Comparison of ENCODE assay signal across 11 cellular contexts in genomic region chr17:81901167-81902022, GRCh38. TPM values are rescaled to one million over a fixed set of nuclear protein-coding genes. Genes with fewer than 3 reads are reported as not detected.
DNase-seq lines count a peak whose midpoint lies in the region; ATAC-seq, FAIRE-seq and TF ChIP-seq lines count a peak whose summit lies in the region.
"Had no signal": no experiment of that assay in that cellular context is flagged by ENCODE, and none has a peak within 500 bp of the region (broad histone marks: within the 10 kb centered on the region; RNA-seq: fewer than 3 reads in every experiment).

No MANE protein-coding gene starts in this region.

- ATAC-seq in A549 = no peak
- no peak for ATAC-seq in GM21528 (IDR thresholded peaks at IDR 0.05; ENCODE audit: low FRiP score, unreplicated experiment)
- ATAC-seq in HG03097 (IDR thresholded peaks at IDR 0.05; ENCODE audit: low FRiP score, unreplicated experiment) = no peak

- peak overlapping the region; percentile 66 for H3K4me3 Mint-ChIP-seq in nephron progenitor cell

- H3K9ac ChIP-seq in HUES6 (ENCODE audit: low read length) (peak overlapping the region; percentile 7), H1 (replicated peaks in 1 of 4; ENCODE audit: extremely low read depth in 1 of 4, low read depth in 3 of 4, low read length in 3 of 4) (no peak overlapping the region)

- POLR2A ChIA-PET in A549 (lab: Yijun Ruan, JAX) (no interaction called here), H1 (lab: Charles Lee; ENCODE audit: partially characterized antibody) (interaction anchor here (0.7 to 4.0 kb wide), 13 partner anchors 9 to 35 kb away, joined by 3 to 29 read pairs (median 5); partner anchors contain the start of genes ALYREF, ANAPC11, MAFG and PCYT2)

- peaks cover 2 to 10% of the 10 kb centered on the region in 2 experiments for H4K20me1 ChIP-seq in H1 (replicated peaks in 1 of 2; ENCODE audit: control insufficient read depth in 1 of 2, insufficient read depth in 2 of 2, low read length in 2 of 2)

- H3K79me2 ChIP-seq in H1 (ENCODE audit: control insufficient read depth in 1 of 2, insufficient read depth in 2 of 2, low read length in 2 of 2) = no peaks in the 10 kb centered on the region

- H2BK12ac ChIP-seq in H1 (ENCODE audit: low read depth, low read length) = no peak overlapping the region

- TF ChIP-seq CTCF in A549 (IDR thresholded peaks at IDR 0.05) = no peak
- no peak for TF ChIP-seq CTCF in H1 (IDR thresholded peaks at IDR 0.05; ENCODE audit: control extremely low read depth in 1 of 3, insufficient read depth in 1 of 3, low read depth in 1 of 3, low read length in 3 of 3)
- TF ChIP-seq CTCF in nephron progenitor cell (IDR thresholded peaks at IDR 0.05) = no peak

- FAIRE-seq in A549 (lab: Jason Lieb, UNC) = no peak
- no peak for FAIRE-seq in H1 (lab: Jason Lieb, UNC)
- FAIRE-seq: H54 had no signal

- H3K27me3 ChIP-seq in HUES6 (ENCODE audit: control insufficient read depth, insufficient read depth, low read length) (peaks cover 20% of the 10 kb centered on the region), H1 (replicated peaks in 1 of 4; ENCODE audit: control insufficient read depth in 3 of 4, extremely low read depth in 1 of 4, insufficient read depth in 3 of 4, low read length in 3 of 4) (peaks cover 0 to 22% (median 14%) of the 10 kb centered on the region in 4 experiments; a peak in 5 of 7 replicates)

- H3K18ac ChIP-seq in H1 (ENCODE audit: extremely low read depth, low read length) = no peak overlapping the region; the same call in 1 of the 2 replicates

- no peak overlapping the region for H3K23ac ChIP-seq in H1 (ENCODE audit: insufficient read length)

- peaks cover 60% of the 10 kb centered on the region for H3K36me3 ChIP-seq in HUES6 (ENCODE audit: control insufficient read depth, insufficient read depth, low read length)
- H3K36me3 ChIP-seq in H1 (ENCODE audit: control insufficient read depth in 2 of 4, insufficient read depth in 4 of 4, low read length in 3 of 4) = peaks cover 3 to 20% (median 9%) of the 10 kb centered on the region in 4 experiments; a peak in 6 of 8 replicates

- H3K9me3 Mint-ChIP-seq in nephron progenitor cell = no peaks in the 10 kb centered on the region

- DNase-seq in A549 (ENCODE audit: low read depth in 1 of 2, low spot score in 1 of 2) = no peak
- no peak for DNase-seq in H1 (ENCODE audit: low read depth in 1 of 2, low spot score in 2 of 2)
- DNase-seq in nephron progenitor cell = no peak
- DNase-seq in HCEC 1CT = no peak
- no peak for DNase-seq in posterior vena cava (ENCODE audit: low spot score)
- DNase-seq: activated T-cell treated with anti-CD3 and anti-CD28 coated beads, Interleukin-2, amount 50 U/mL, for 48 hours; COR-L47 had no signal

- H3K14ac ChIP-seq in H1 (ENCODE audit: insufficient read length) = no peak overlapping the region

- H4K91ac ChIP-seq in H1 (replicated peaks; ENCODE audit: insufficient read length, low read length) = no peak overlapping the region

- TF ChIP-seq POLR2A in A549 (IDR thresholded peaks at IDR 0.05; ENCODE audit: low read length) = no peak
- TF ChIP-seq POLR2A in H1 (IDR thresholded peaks at IDR 0.05; ENCODE audit: control extremely low read depth in 1 of 2, low read depth in 2 of 2, low read length in 2 of 2) = no peak

- intact Hi-C loops in posterior vena cava (cut with DNase I) = no loop called here

- H3K27me3 Mint-ChIP-seq in nephron progenitor cell (ENCODE audit: low read depth, poor library complexity) = peaks cover 23% of the 10 kb centered on the region

- peaks cover 34% of the 10 kb centered on the region for H3K4me1 ChIP-seq in A549
- H3K4me1 ChIP-seq in HUES6 (ENCODE audit: control insufficient read depth, insufficient read depth, low read length) = 0 out of 2 replicates have a peak, but pooled peaks cover 9% of the 10 kb centered on the region
- H3K4me1 ChIP-seq in H1 (replicated peaks in 1 of 4; ENCODE audit: control insufficient read depth in 3 of 4, insufficient read depth in 4 of 4, low read length in 3 of 4) = peaks cover 0 to 8% (median 2%) of the 10 kb centered on the region in 4 experiments; a peak in 3 of 7 replicates

- peaks cover 26% of the 10 kb centered on the region for H3K36me3 Mint-ChIP-seq in nephron progenitor cell (ENCODE audit: low read depth)

- no peak overlapping the region for H3K4me3 ChIP-seq in A549
- H3K4me3 ChIP-seq in HUES6 (ENCODE audit: low read depth, low read length) = peak overlapping the region; percentile 53
- H3K4me3 ChIP-seq in H1 (ENCODE audit: extremely low read depth in 1 of 4, insufficient read depth in 2 of 4, low read depth in 3 of 4, low read length in 4 of 4) = peak overlapping the region; percentile 19 to 61 (median 26); a peak in 6 of 8 replicates

- TF ChIP-seq EP300 in A549 (IDR thresholded peaks at IDR 0.05) (no peak), H1 (IDR thresholded peaks at IDR 0.05; ENCODE audit: borderline replicate concordance in 1 of 2, low read depth in 2 of 2, low read length in 2 of 2) (no peak)

- H3K4me2 ChIP-seq in A549 (no peak overlapping the region), H1 (ENCODE audit: insufficient read depth in 1 of 2, low read depth in 2 of 2, low read length in 2 of 2) (peak overlapping the region; percentile 63 to 86)

- H3K23me2 ChIP-seq in H1 (ENCODE audit: low read depth, low read length) = peaks cover 6% of the 10 kb centered on the region; the same call in 1 of the 2 replicates

- no peak overlapping the region for H4K5ac ChIP-seq in H1 (ENCODE audit: insufficient read length, low read depth, low read length)

- H2BK120ac ChIP-seq in H1 (replicated peaks; ENCODE audit: low read depth, low read length) = no peak overlapping the region

- no peak overlapping the region for H3K27ac ChIP-seq in A549
- H3K27ac ChIP-seq in HUES6 (ENCODE audit: low read depth, low read length) = no peak overlapping the region
- H3K27ac ChIP-seq in H1 (ENCODE audit: low read depth, low read length) = no peak overlapping the region

- H3K4me1 Mint-ChIP-seq in nephron progenitor cell = peaks cover 8% of the 10 kb centered on the region

- CTCF ChIA-PET in A549 (lab: Yijun Ruan, JAX) (interaction anchor here (0.6 to 1.3 kb wide), 5 partner anchors 26 to 787 kb away, joined by 3 to 8 read pairs (median 4); partner anchors contain the start of gene MAFG), H1 (lab: Charles Lee; ENCODE audit: partially characterized antibody) (interaction anchor here (0.7 to 2.7 kb wide), 2 partner anchors 20 to 32 kb away, joined by 3 to 10 read pairs; no protein-coding TSS in a partner anchor)

- no peak overlapping the region for H2BK20ac ChIP-seq in H1 (ENCODE audit: low read length)

- H3K56ac ChIP-seq in H1 (replicated peaks; ENCODE audit: insufficient read length, low read depth, low read length) = no peak overlapping the region

- no peaks in the 10 kb centered on the region for H3K9me3 ChIP-seq in A549
- no peaks in the 10 kb centered on the region for H3K9me3 ChIP-seq in HUES6 (ENCODE audit: control insufficient read depth, insufficient read depth, low read depth, low read length)
- no peaks in the 10 kb centered on the region for H3K9me3 ChIP-seq in H1 (ENCODE audit: insufficient read depth in 2 of 2, low read depth in 1 of 2, low read length in 1 of 2)

- H3K79me1 ChIP-seq in H1 (ENCODE audit: low read depth, low read length) = peaks cover 2% of the 10 kb centered on the region; the same call in 1 of the 2 replicates

- H2BK5ac ChIP-seq in H1 (ENCODE audit: low read depth, low read length) = no peak overlapping the region

- TF ChIP-seq RAD21 in A549 (conservative IDR thresholded peaks at IDR 0.05 in 1 of 2, IDR thresholded peaks at IDR 0.05 in 1 of 2) (no peak), H1 (IDR thresholded peaks at IDR 0.05 in 1 of 2, conservative IDR thresholded peaks at IDR 0.05 in 1 of 2; ENCODE audit: low read depth in 2 of 2, low read length in 2 of 2) (no peak)

- H2AFZ ChIP-seq in H1 (ENCODE audit: low read length) = no peak overlapping the region

- H2BK15ac ChIP-seq in H1 (ENCODE audit: low read length) = peak overlapping the region; percentile 18; the same call in 1 of the 2 replicates

- no peak overlapping the region for H4K8ac ChIP-seq in H1 (ENCODE audit: extremely low read depth, insufficient read depth, low read length)

- WGBS in A549 (ENCODE audit: missing lambda C conversion rate) = 96% methylated on average over 21 of the region's 21 CpGs
- 67% methylated on average over 16 of the region's 21 CpGs; no CpG with 5 or more reads in 1 of the 2 experiments for whole genome bisulfite sequencing in H1 (ENCODE audit: extremely low coverage in 1 of 2, insufficient coverage in 1 of 2, insufficient read length in 1 of 2, insufficient replicate concordance in 2 of 2, low coverage in 1 of 2, low lambda C conversion rate in 2 of 2, missing lambda C conversion rate in 1 of 2), 2 experiments

- H3K4ac ChIP-seq in H1 (replicated peaks; ENCODE audit: insufficient read length, low read depth, low read length) = no peak overlapping the region

- H3K27ac Mint-ChIP-seq in nephron progenitor cell = no peak overlapping the region

- no peak overlapping the region for H2AK5ac ChIP-seq in H1 (ENCODE audit: low read depth, low read length)

RNA-seq across cellular contexts. Expression of gene NPB, which starts 0.6 kb away (rescaled TPM):
- polyA plus RNA-seq in A549 (2011; rRNA removed) (0.34 and 0.41 TPM in 2 replicates), A549 (2017; fragmentation: RNase III; extraction: RNeasy Plus Mini Kit Qiagen cat#74134 plus additional on column Dnase treatment) (0.29 to 0.45 TPM (median 0.38 TPM) in 3 replicates), H1 (2011; rRNA removed) (2.5 and 3.9 TPM in 2 replicates)
- 0.41 and 0.48 TPM in 2 replicates for polyA plus RNA-seq in A549 (2012; cell fraction: cytosol; rRNA removed)
- polyA plus RNA-seq in A549 (2012; cell fraction: nucleus; rRNA removed) = 0.48 and 0.61 TPM in 2 replicates
- 0.78 and 1.1 TPM in 2 replicates for polyA minus RNA-seq in A549 (2011; rRNA and poly(A)+ RNA removed)
- total RNA-seq in H1 (2021; fragmentation: NEBNext Ultra II Directional; extraction: Animal tissue kit (Norgen Biotek cat#: 25700)) = 0.80 and 1.5 TPM in 2 replicates
- polyA plus RNA-seq in H1 (2011; cell fraction: cytosol; rRNA removed) = 1.6 TPM
- polyA plus RNA-seq in H1 (2011; cell fraction: nucleus; rRNA removed) = 1.5 TPM
- 0.48 to 0.69 TPM (median 0.53 TPM) in 3 of 4 replicates, not detected in the other for polyA plus RNA-seq in H1 (2012, experiment 1 of 2)
- 0.91 TPM for polyA plus RNA-seq in H1 (2012, experiment 2 of 2)
- polyA plus RNA-seq in H1 (2013, experiment 1 of 2) = 1.6 TPM
- 1.3 TPM for polyA plus RNA-seq in H1 (2013, experiment 2 of 2)
- 0.80 and 1.0 TPM in 2 replicates for polyA minus RNA-seq in H1 (2011; rRNA and poly(A)+ RNA removed)
- polyA minus RNA-seq in H1 (2011; cell fraction: cytosol; rRNA and poly(A)+ RNA removed) = not detected
- polyA minus RNA-seq in H1 (2011; cell fraction: nucleus; rRNA and poly(A)+ RNA removed) = 3.9 TPM
- total RNA-seq in posterior vena cava = under 1 TPM; 0.29 to 0.46 TPM

RNA-seq across cellular contexts. Expression of gene PCYT2, which starts 9.8 kb away (rescaled TPM):
- 7.1 and 7.7 TPM in 2 replicates for polyA plus RNA-seq in A549 (2011; rRNA removed)
- polyA plus RNA-seq in A549 (2012; cell fraction: cytosol; rRNA removed) = 16.6 and 20.5 TPM in 2 replicates
- 39.2 and 46.7 TPM in 2 replicates for polyA plus RNA-seq in A549 (2012; cell fraction: nucleus; rRNA removed)
- polyA plus RNA-seq in A549 (2017; fragmentation: RNase III; extraction: RNeasy Plus Mini Kit Qiagen cat#74134 plus additional on column Dnase treatment) = 14.8 to 17.0 TPM (median 16.3 TPM) in 3 replicates
- 12.4 and 13.8 TPM in 2 replicates for polyA minus RNA-seq in A549 (2011; rRNA and poly(A)+ RNA removed)
- 29.9 and 31.0 TPM in 2 replicates for total RNA-seq in H1 (2021; fragmentation: NEBNext Ultra II Directional; extraction: Animal tissue kit (Norgen Biotek cat#: 25700))
- polyA plus RNA-seq in H1 (2011; rRNA removed) = 31.3 and 37.7 TPM in 2 replicates
- polyA plus RNA-seq in H1 (2011; cell fraction: cytosol; rRNA removed) = 42.9 TPM
- 82.5 TPM for polyA plus RNA-seq in H1 (2011; cell fraction: nucleus; rRNA removed)
- 19.0 to 35.2 TPM (median 29.2 TPM) in 4 replicates for polyA plus RNA-seq in H1 (2012, experiment 1 of 2)
- polyA plus RNA-seq in H1 (2012, experiment 2 of 2) = 29.9 TPM
- polyA plus RNA-seq in H1 (2013, experiment 1 of 2) = 20.7 TPM
- polyA plus RNA-seq in H1 (2013, experiment 2 of 2) = 19.4 TPM
- 22.7 and 29.5 TPM in 2 replicates for polyA minus RNA-seq in H1 (2011; rRNA and poly(A)+ RNA removed)
- polyA minus RNA-seq in H1 (2011; cell fraction: cytosol; rRNA and poly(A)+ RNA removed) = 17.1 TPM
- polyA minus RNA-seq in H1 (2011; cell fraction: nucleus; rRNA and poly(A)+ RNA removed) = 46.4 TPM
- total RNA-seq in posterior vena cava = 10 to 100 TPM in 1 of 2 donors, 1 to 10 TPM in 1; 8.7 to 14.9 TPM

RNA-seq across cellular contexts. Expression of gene ANAPC11, which starts 9.9 kb away (rescaled TPM):
- polyA plus RNA-seq in A549 (2011; rRNA removed) (351 and 428 TPM in 2 replicates), A549 (2017; fragmentation: RNase III; extraction: RNeasy Plus Mini Kit Qiagen cat#74134 plus additional on column Dnase treatment) (352 to 382 TPM (median 377 TPM) in 3 replicates), H1 (2011; rRNA removed) (963 and 1,221 TPM in 2 replicates)
- polyA plus RNA-seq in A549 (2012; cell fraction: cytosol; rRNA removed) = 1,168 and 1,461 TPM in 2 replicates
- polyA plus RNA-seq in A549 (2012; cell fraction: nucleus; rRNA removed) = 941 and 1,063 TPM in 2 replicates
- polyA minus RNA-seq in A549 (2011; rRNA and poly(A)+ RNA removed) = 55.5 and 82.6 TPM in 2 replicates
- 176 and 182 TPM in 2 replicates for total RNA-seq in H1 (2021; fragmentation: NEBNext Ultra II Directional; extraction: Animal tissue kit (Norgen Biotek cat#: 25700))
- 794 TPM for polyA plus RNA-seq in H1 (2011; cell fraction: cytosol; rRNA removed)
- polyA plus RNA-seq in H1 (2011; cell fraction: nucleus; rRNA removed) = 457 TPM
- polyA plus RNA-seq in H1 (2012, experiment 1 of 2) = 143 to 393 TPM (median 335 TPM) in 4 replicates
- 515 TPM for polyA plus RNA-seq in H1 (2012, experiment 2 of 2)
- polyA plus RNA-seq in H1 (2013, experiment 1 of 2) = 424 TPM
- 403 TPM for polyA plus RNA-seq in H1 (2013, experiment 2 of 2)
- polyA minus RNA-seq in H1 (2011; rRNA and poly(A)+ RNA removed) = 69.6 and 71.5 TPM in 2 replicates
- polyA minus RNA-seq in H1 (2011; cell fraction: cytosol; rRNA and poly(A)+ RNA removed) = 84.5 TPM
- 82.7 TPM for polyA minus RNA-seq in H1 (2011; cell fraction: nucleus; rRNA and poly(A)+ RNA removed)
- total RNA-seq in posterior vena cava = 10 to 100 TPM; 73.3 to 84.8 TPM

RNA-seq across cellular contexts. Expression of gene ALYREF, which starts 10.0 kb away (rescaled TPM):
- polyA plus RNA-seq in A549 (2011; rRNA removed) = 125 and 130 TPM in 2 replicates
- 331 and 354 TPM in 2 replicates for polyA plus RNA-seq in A549 (2012; cell fraction: cytosol; rRNA removed)
- 231 and 250 TPM in 2 replicates for polyA plus RNA-seq in A549 (2012; cell fraction: nucleus; rRNA removed)
- 135 to 164 TPM (median 141 TPM) in 3 replicates for polyA plus RNA-seq in A549 (2017; fragmentation: RNase III; extraction: RNeasy Plus Mini Kit Qiagen cat#74134 plus additional on column Dnase treatment)
- 175 and 190 TPM in 2 replicates for polyA minus RNA-seq in A549 (2011; rRNA and poly(A)+ RNA removed)
- 186 and 191 TPM in 2 replicates for total RNA-seq in H1 (2021; fragmentation: NEBNext Ultra II Directional; extraction: Animal tissue kit (Norgen Biotek cat#: 25700))
- polyA plus RNA-seq in H1 (2011; rRNA removed) = 83.8 and 118 TPM in 2 replicates
- 130 TPM for polyA plus RNA-seq in H1 (2011; cell fraction: cytosol; rRNA removed)
- 148 TPM for polyA plus RNA-seq in H1 (2011; cell fraction: nucleus; rRNA removed)
- polyA plus RNA-seq in H1 (2012, experiment 1 of 2) = 149 to 176 TPM (median 160 TPM) in 4 replicates
- 125 TPM for polyA plus RNA-seq in H1 (2012, experiment 2 of 2)
- polyA plus RNA-seq in H1 (2013, experiment 1 of 2) = 83.8 TPM
- polyA plus RNA-seq in H1 (2013, experiment 2 of 2) = 84.5 TPM
- 107 and 142 TPM in 2 replicates for polyA minus RNA-seq in H1 (2011; rRNA and poly(A)+ RNA removed)
- 69.6 TPM for polyA minus RNA-seq in H1 (2011; cell fraction: cytosol; rRNA and poly(A)+ RNA removed)
- polyA minus RNA-seq in H1 (2011; cell fraction: nucleus; rRNA and poly(A)+ RNA removed) = 53.1 TPM
- 10 to 100 TPM; 34.3 to 36.3 TPM for total RNA-seq in posterior vena cava

RNA-seq across cellular contexts. Expression of gene SIRT7, which starts 16.6 kb away (rescaled TPM):
- 9.8 and 13.7 TPM in 2 replicates for polyA plus RNA-seq in A549 (2011; rRNA removed)
- polyA plus RNA-seq in A549 (2012; cell fraction: cytosol; rRNA removed) = 29.1 and 29.7 TPM in 2 replicates
- 131 and 141 TPM in 2 replicates for polyA plus RNA-seq in A549 (2012; cell fraction: nucleus; rRNA removed)
- polyA plus RNA-seq in A549 (2017; fragmentation: RNase III; extraction: RNeasy Plus Mini Kit Qiagen cat#74134 plus additional on column Dnase treatment) = 34.0 to 35.2 TPM (median 34.8 TPM) in 3 replicates
- polyA minus RNA-seq in A549 (2011; rRNA and poly(A)+ RNA removed) = 40.0 and 46.9 TPM in 2 replicates
- 16.6 and 18.7 TPM in 2 replicates for total RNA-seq in H1 (2021; fragmentation: NEBNext Ultra II Directional; extraction: Animal tissue kit (Norgen Biotek cat#: 25700))
- polyA plus RNA-seq in H1 (2011; rRNA removed) = 5.8 and 10.3 TPM in 2 replicates
- polyA plus RNA-seq in H1 (2011; cell fraction: cytosol; rRNA removed) = 10.4 TPM
- polyA plus RNA-seq in H1 (2011; cell fraction: nucleus; rRNA removed) = 37.2 TPM
- 15.5 to 18.5 TPM (median 16.8 TPM) in 4 replicates for polyA plus RNA-seq in H1 (2012, experiment 1 of 2)
- polyA plus RNA-seq in H1 (2012, experiment 2 of 2) = 9.9 TPM
- 10.7 TPM for polyA plus RNA-seq in H1 (2013, experiment 1 of 2)
- polyA plus RNA-seq in H1 (2013, experiment 2 of 2) = 10.0 TPM
- polyA minus RNA-seq in H1 (2011; rRNA and poly(A)+ RNA removed) = 19.9 and 21.5 TPM in 2 replicates
- polyA minus RNA-seq in H1 (2011; cell fraction: cytosol; rRNA and poly(A)+ RNA removed) = 10.5 TPM
- 23.1 TPM for polyA minus RNA-seq in H1 (2011; cell fraction: nucleus; rRNA and poly(A)+ RNA removed)
- total RNA-seq in posterior vena cava = 10 to 100 TPM; 11.8 to 13.1 TPM

Comparison
In these comparisons a context has a peak if more than half of its experiments do, and no peak if none do; other contexts are left out.
1. Of the 18 proteins assayed by ChIP-seq in both H1 and A549: peak only in H1: E2F6 and PHF8; only in A549: none; in both: none; in neither: 16.